In the genomic region with DNA sequence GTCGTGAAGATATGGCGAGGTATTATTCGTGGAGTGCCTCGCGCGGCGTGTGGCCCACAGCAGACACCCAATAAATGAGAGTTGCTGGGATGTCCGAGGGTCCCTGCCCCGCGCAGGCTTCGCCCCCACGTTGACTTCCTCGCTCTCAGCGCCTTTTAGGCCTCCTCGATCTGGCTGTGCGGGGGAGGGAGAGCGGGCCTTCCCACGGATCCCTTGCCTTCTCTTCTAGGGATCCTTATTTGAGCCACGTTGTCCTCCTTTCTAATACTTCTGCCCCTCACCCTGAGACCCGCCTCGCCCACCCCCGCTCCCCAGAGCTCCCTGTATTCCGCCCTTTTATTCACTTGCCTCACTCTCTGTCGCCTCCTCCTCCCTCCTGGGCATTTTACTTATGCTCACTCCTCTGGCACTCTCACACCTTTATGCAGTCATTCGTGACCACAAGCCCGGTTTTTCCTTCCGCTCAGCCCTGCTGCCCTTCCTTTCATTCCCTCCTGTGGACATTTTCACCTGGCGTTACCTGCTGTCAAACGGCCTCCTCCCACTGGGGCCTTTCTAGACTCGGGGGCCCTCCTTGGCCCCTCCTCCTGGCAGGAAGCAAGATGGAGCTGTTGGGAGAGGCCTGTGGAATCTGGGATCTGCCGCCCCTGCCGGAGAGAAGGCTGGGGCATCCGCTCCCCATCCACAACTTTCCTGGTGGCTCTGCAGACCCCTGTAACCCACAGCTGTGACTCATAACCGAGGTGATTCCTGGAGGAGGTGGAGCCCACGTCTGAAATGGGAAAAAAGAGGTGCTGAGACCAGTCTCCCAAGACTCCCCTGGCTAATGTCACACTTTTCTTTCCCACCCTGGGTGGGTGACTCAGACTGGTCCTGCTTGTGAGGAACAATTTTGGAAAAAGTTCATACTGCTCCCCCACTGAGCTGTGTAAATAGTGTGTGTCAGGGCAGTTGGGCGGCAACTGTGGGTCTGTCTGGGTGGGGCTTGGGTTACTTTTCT, we compare ENCODE assay signal across 8 cellular contexts. TPM values are rescaled to one million over a fixed set of nuclear protein-coding genes. Genes with fewer than 3 reads are reported as not detected.
DNase-seq lines count a peak whose midpoint lies in the region; ATAC-seq and TF ChIP-seq lines count a peak whose summit lies in the region.

No MANE protein-coding gene starts in this region.

- H3K36me3 ChIP-seq in body of pancreas (replicated peaks in 1 of 2; ENCODE audit: insufficient read depth in 1 of 2, low read depth in 2 of 2) (no peaks in the 10 kb centered on the region), iPS DF 6.9 (ENCODE audit: control insufficient read depth, insufficient read depth, low read length) (peaks cover 2% of the 10 kb centered on the region; the same call in 1 of the 2 replicates)

- no peaks in the 10 kb centered on the region for H3K27me3 ChIP-seq in body of pancreas
- H3K27me3 ChIP-seq in iPS DF 6.9 (ENCODE audit: control insufficient read depth, insufficient read depth, low read length) = no peaks in the 10 kb centered on the region

- H3K4me3 ChIP-seq in AG09309 (ENCODE audit: control insufficient read depth, low read depth, low read length) (peak overlapping the region; percentile 96), body of pancreas (peak overlapping the region; percentile 83 to 98), iPS DF 6.9 (ENCODE audit: low read length) (peak overlapping the region; percentile 100)

- H3K9me3 ChIP-seq in body of pancreas = no peaks in the 10 kb centered on the region
- no peaks in the 10 kb centered on the region for H3K9me3 ChIP-seq in iPS DF 6.9 (ENCODE audit: control insufficient read depth, insufficient read depth, low read length)

- H3K27ac ChIP-seq in body of pancreas (peak overlapping the region; percentile 87 to 99 (median 99)), iPS DF 6.9 (ENCODE audit: low read length) (no peak overlapping the region)

- TF ChIP-seq CTCF in AG09309 (IDR thresholded peaks at IDR 0.05; ENCODE audit: control insufficient read depth, insufficient read depth, low read depth, low read length, missing control alignments) (peak; percentile 75), body of pancreas (IDR thresholded peaks at IDR 0.05) (peak in 6 of 7 experiments; percentile 12 to 54 (median 48))

- H3K4me1 ChIP-seq in body of pancreas (peaks cover 36% of the 10 kb centered on the region), iPS DF 6.9 (ENCODE audit: control insufficient read depth, insufficient read depth, low read length) (no peaks in the 10 kb centered on the region)

- DNase-seq in AG09309 (ENCODE audit: low read depth) (no peak), RPMI7951 (ENCODE audit: low read depth) (peak; percentile 88), body of pancreas (peak; percentile 57 to 75 (median 70)), iPS DF 6.9 (ENCODE audit: low read depth, low spot score) (peak; percentile 41), retina (peak; percentile 74), KG1 (lab: John Stamatoyannopoulos, UW) (no peak)

- intact Hi-C loops in body of pancreas (cut with DNase I) = no loop called here

- 0 to 3% methylated on average over 22 to 30 of the region's 36 CpGs for WGBS in body of pancreas, 2 donors
- WGBS in iPS DF 6.9 (ENCODE audit: insufficient coverage, insufficient read length) = no CpG with 5 or more reads among the region's 36 CpGs

- peak; percentile 3 for ATAC-seq in GM21723 (IDR thresholded peaks at IDR 0.05; ENCODE audit: unreplicated experiment)
- peak; percentile 26 for ATAC-seq in body of pancreas
- no peak for ATAC-seq in GM21381 (IDR thresholded peaks at IDR 0.05; ENCODE audit: unreplicated experiment)

- peak; percentile 19 to 76 (median 71) for TF ChIP-seq POLR2A in body of pancreas (IDR thresholded peaks at IDR 0.05)

RNA-seq across cellular contexts. Expression of a gene that starts 1.0 kb away (rescaled TPM):
- total RNA-seq in RPMI7951 (2014; rRNA removed; shearing (Covaris generic)) = 62.7 and 66.2 TPM in 2 replicates
- 10 to 100 TPM; 24.4 to 31.6 TPM for total RNA-seq in body of pancreas

Comparison
In these comparisons a context has a peak if more than half of its experiments do, and no peak if none do; other contexts are left out.
1. DNase-seq: peak in RPMI7951 (single experiment), body of pancreas (4 of 4), iPS DF 6.9 (single experiment) and retina (single experiment); none in AG09309 (single experiment) and KG1 (single experiment).
2. Peak in every context shown above with its lines, with median percentiles within 50 percentile points of each other: H3K4me3 ChIP-seq.